Comparison of ENCODE assay signal across 8 cellular contexts in the genomic region with DNA sequence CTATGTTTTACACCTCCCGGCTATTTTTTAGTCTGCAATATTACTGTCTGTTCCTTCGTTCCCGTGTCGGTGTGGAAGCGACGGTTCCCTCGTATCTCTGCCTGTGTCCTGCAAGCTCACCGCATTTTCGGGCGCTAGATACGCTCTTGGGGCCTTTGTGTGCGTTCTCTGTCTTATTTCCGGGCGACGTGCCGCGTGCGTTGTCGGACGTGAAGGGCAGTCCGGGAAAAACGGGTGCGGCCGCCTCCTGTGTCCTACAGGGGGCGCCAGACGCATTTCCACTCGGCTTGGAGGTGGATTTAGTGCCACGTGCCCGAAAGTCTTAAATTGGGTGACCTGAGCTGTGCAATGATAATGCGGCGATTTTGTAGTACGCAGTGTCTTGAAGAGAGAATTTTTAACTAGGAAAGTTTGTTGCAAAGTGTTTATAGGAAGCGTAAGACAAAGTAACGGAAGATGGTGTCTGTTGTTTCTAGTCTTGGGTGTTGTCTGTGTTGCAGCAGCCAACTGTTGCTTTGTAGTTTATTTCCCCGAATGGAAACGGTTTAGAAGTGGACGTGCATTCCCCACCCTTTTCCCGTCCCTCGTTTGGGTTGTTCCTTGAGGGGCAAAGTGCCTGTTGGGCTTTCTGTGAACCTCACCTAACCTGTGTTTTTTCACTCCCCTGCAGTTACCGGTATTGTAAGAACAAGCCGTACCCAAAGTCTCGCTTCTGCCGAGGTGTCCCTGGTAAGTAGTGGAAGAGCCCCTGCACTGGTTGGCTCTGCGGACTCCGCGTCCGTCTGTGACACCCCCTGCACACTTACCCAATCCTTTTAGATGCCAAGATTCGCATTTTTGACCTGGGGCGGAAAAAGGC. TPM values are rescaled to one million over a fixed set of nuclear protein-coding genes. Genes with fewer than 3 reads are reported as not detected.
DNase-seq lines count a peak whose midpoint lies in the region; ATAC-seq, FAIRE-seq and TF ChIP-seq lines count a peak whose summit lies in the region.

No MANE protein-coding gene starts in this region.

- peaks cover 10% of the 10 kb centered on the region for H3K4me1 Mint-ChIP-seq in activated T-cell treated with anti-CD3 and anti-CD28 coated beads, Interleukin-2, amount 50 U/mL, for 4 hours (ENCODE audit: low read depth)

- no peaks in the 10 kb centered on the region for H3K27me3 ChIP-seq in HUES6 (ENCODE audit: control insufficient read depth, insufficient read depth, low read length)
- no peaks in the 10 kb centered on the region for H3K27me3 ChIP-seq in esophagus (ENCODE audit: control insufficient read depth in 1 of 2, insufficient read depth in 2 of 2, low read length in 2 of 2)
- no peaks in the 10 kb centered on the region for H3K27me3 ChIP-seq in mucosa of stomach (ENCODE audit: control insufficient read depth, insufficient read depth, low read length)

- H3K36me3 ChIP-seq in HUES6 (ENCODE audit: control insufficient read depth, insufficient read depth, low read length) (peaks cover 27% of the 10 kb centered on the region), OCI-LY7 (ENCODE audit: insufficient read depth, low read length) (peaks cover 38% of the 10 kb centered on the region), esophagus (ENCODE audit: control insufficient read depth in 2 of 2, insufficient read depth in 2 of 2, low read length in 1 of 2) (peaks cover 0 to 15% of the 10 kb centered on the region in 2 donors), mucosa of stomach (ENCODE audit: control insufficient read depth, insufficient read depth, low read length) (peaks cover 10% of the 10 kb centered on the region)

- BruUV-seq in OCI-LY7 (replicated peaks; lab: Mats Ljungman, UMichigan), result TSS peak; percentile 89

- peak overlapping the region; percentile 97 for H3K4me3 Mint-ChIP-seq in activated T-cell treated with anti-CD3 and anti-CD28 coated beads, Interleukin-2, amount 50 U/mL, for 4 hours

- peaks cover 13% of the 10 kb centered on the region; the same call in 1 of the 2 replicates for H3K79me2 ChIP-seq in OCI-LY7 (ENCODE audit: insufficient read depth, low read depth, low read length)

- ATAC-seq in activated T-cell treated with anti-CD3 and anti-CD28 coated beads, Interleukin-2, amount 50 U/mL, for 4 hours, result peak; percentile 15
- ATAC-seq in GM19351 (IDR thresholded peaks at IDR 0.05; ENCODE audit: unreplicated experiment), result no peak

- H3K27me3 Mint-ChIP-seq in activated T-cell treated with anti-CD3 and anti-CD28 coated beads, Interleukin-2, amount 50 U/mL, for 4 hours (ENCODE audit: low read depth), result no peaks in the 10 kb centered on the region

- H3K4me2 ChIP-seq in OCI-LY7 (ENCODE audit: low read length), result peak overlapping the region; percentile 98

- H3K9ac ChIP-seq in HUES6 (ENCODE audit: low read length) (peak overlapping the region; percentile 99), mucosa of stomach (ENCODE audit: low read length) (peak overlapping the region; percentile 97)

- POLR2A ChIA-PET in OCI-LY7 (lab: Charles Lee), result interaction anchor here (0.6 to 1.5 kb wide), 6 partner anchors 13 to 128 kb away, joined by 3 to 6 read pairs (median 3); no protein-coding TSS in a partner anchor

- DNase-seq in GM12891 (ENCODE audit: insufficient read length, low spot score) (no peak), OCI-LY7 (ENCODE audit: low spot score) (peak; percentile 88)
- peak; percentile 80 for DNase-seq in activated T-cell treated with anti-CD3 and anti-CD28 coated beads, Interleukin-2, amount 50 U/mL, for 4 hours
- peak; percentile 81 for DNase-seq in stimulated activated CD8-positive, alpha-beta memory T cell treated with anti-CD3 and anti-CD28 coated beads, Interleukin-4, amount 100 ng/mL, for 48 hours

- no peak overlapping the region for H2AFZ ChIP-seq in OCI-LY7 (ENCODE audit: low read length)

- H3K4me1 ChIP-seq in HUES6 (ENCODE audit: control insufficient read depth, insufficient read depth, low read length) (no peaks in the 10 kb centered on the region), OCI-LY7 (ENCODE audit: insufficient read depth, low read length, poor library complexity, severe bottlenecking) (peaks cover 9% of the 10 kb centered on the region), esophagus (ENCODE audit: control insufficient read depth in 2 of 2, insufficient read depth in 2 of 2, low read length in 1 of 2) (peaks cover 4 to 6% of the 10 kb centered on the region in 2 donors), mucosa of stomach (ENCODE audit: control insufficient read depth, insufficient read depth, low read length) (peaks cover 6% of the 10 kb centered on the region)

- H3K9me3 ChIP-seq in HUES6 (ENCODE audit: control insufficient read depth, insufficient read depth, low read depth, low read length) (peaks cover 6% of the 10 kb centered on the region; the same call in 1 of the 2 replicates), OCI-LY7 (ENCODE audit: low read length) (no peaks in the 10 kb centered on the region), esophagus (ENCODE audit: control insufficient read depth in 2 of 2, insufficient read depth in 1 of 2, low read depth in 1 of 2, low read length in 1 of 2) (peaks cover 0 to 3% of the 10 kb centered on the region in 2 donors), mucosa of stomach (ENCODE audit: control insufficient read depth, low read length) (no peaks in the 10 kb centered on the region)

- 1 to 24% methylated on average over 49 of the region's 49 CpGs for WGBS in esophagus, 2 donors

- CTCF ChIA-PET in OCI-LY7 (lab: Charles Lee; ENCODE audit: unreplicated experiment), result no interaction called here

- intact Hi-C loops in OCI-LY7 (cut with micrococcal nuclease; ENCODE audit: unreplicated experiment), result no loop called here

- H3K9me2 ChIP-seq in OCI-LY7 (ENCODE audit: insufficient read depth, low read length), result no peaks in the 10 kb centered on the region

- FAIRE-seq in GM12891 (lab: Jason Lieb, UNC), result no peak

- peak overlapping the region; percentile 84 for H3K4me3 ChIP-seq in HUES6 (ENCODE audit: low read depth, low read length)
- peak overlapping the region; percentile 86 for H3K4me3 ChIP-seq in OCI-LY7 (ENCODE audit: low read depth, low read length, poor library complexity, severe bottlenecking)
- H3K4me3 ChIP-seq in esophagus (ENCODE audit: low read depth in 1 of 2, low read length in 2 of 2), result peak overlapping the region; percentile 54 to 82
- H3K4me3 ChIP-seq in mucosa of stomach (ENCODE audit: low read length), result peak overlapping the region; percentile 84

- peak; percentile 80 for TF ChIP-seq CTCF in OCI-LY7 (conservative IDR thresholded peaks at IDR 0.05; ENCODE audit: low read length)

- H3K27ac ChIP-seq in HUES6 (ENCODE audit: low read depth, low read length), result peak overlapping the region; percentile 85
- peak overlapping the region; percentile 90 for H3K27ac ChIP-seq in OCI-LY7 (ENCODE audit: low read depth, low read length, poor library complexity, severe bottlenecking)
- peak overlapping the region; percentile 96 to 99 for H3K27ac ChIP-seq in esophagus (ENCODE audit: low read depth in 2 of 2, low read length in 1 of 2)

- H3K9me3 Mint-ChIP-seq in activated T-cell treated with anti-CD3 and anti-CD28 coated beads, Interleukin-2, amount 50 U/mL, for 4 hours, result no peaks in the 10 kb centered on the region

- no peak; the same call in 1 of the 2 replicates for TF ChIP-seq POLR2A in GM12891 (IDR thresholded peaks at IDR 0.05; ENCODE audit: low read depth, low read length)

- H3K36me3 Mint-ChIP-seq in activated T-cell treated with anti-CD3 and anti-CD28 coated beads, Interleukin-2, amount 50 U/mL, for 4 hours (ENCODE audit: insufficient read depth), result peaks cover 18% of the 10 kb centered on the region

- no peaks in the 10 kb centered on the region for H4K20me1 ChIP-seq in OCI-LY7 (ENCODE audit: insufficient read depth, low read length)

TF ChIP-seq in GM12891, 5 proteins besides CTCF, POLR2A, EP300 and RAD21:
- TF ChIP-seq TAF1 (IDR thresholded peaks at IDR 0.05; ENCODE audit: low read depth, low read length) (no peak), POU2F2 (IDR thresholded peaks at IDR 0.05; ENCODE audit: low read depth, low read length) (0 out of 2 replicates have a peak, but pooled peaks have one; percentile 32)
TF ChIP-seq in GM12891: peak in this region for 1.

RNA-seq across cellular contexts. Expression of a gene that starts 0.7 kb away (rescaled TPM):
- 5,072 TPM for polyA plus RNA-seq in GM12891 (2012; ENCODE audit: low read depth, missing spikeins)
- total RNA-seq in OCI-LY7 (2014; rRNA removed; shearing (Covaris generic)), result 4,261 and 4,291 TPM in 2 replicates
- 2,447 and 2,466 TPM in 2 replicates for total RNA-seq in OCI-LY7 (2022)
- 1,000 to 10,000 TPM; 3,297 to 3,503 (median 3,452) TPM for total RNA-seq in activated T-cell treated with anti-CD3 and anti-CD28 coated beads, Interleukin-2, amount 50 U/mL, for 4 hours
- 1,000 to 10,000 TPM; 2,998 to 4,750 TPM for polyA plus RNA-seq in esophagus

RNA-seq across cellular contexts. Expression of a gene that starts 10.2 kb away (rescaled TPM):
- polyA plus RNA-seq in GM12891 (2012; ENCODE audit: low read depth, missing spikeins), result 11.7 TPM
- 13.4 and 23.1 TPM in 2 replicates for total RNA-seq in OCI-LY7 (2014; rRNA removed; shearing (Covaris generic))
- 21.5 and 30.1 TPM in 2 replicates for total RNA-seq in OCI-LY7 (2022)
- total RNA-seq in activated T-cell treated with anti-CD3 and anti-CD28 coated beads, Interleukin-2, amount 50 U/mL, for 4 hours, result 1 to 10 TPM; 4.0 to 7.3 (median 5.1) TPM
- 10 to 100 TPM; 20.1 to 20.3 TPM for polyA plus RNA-seq in esophagus

RNA-seq across cellular contexts. Expression of a gene that starts 12.4 kb away (rescaled TPM):
- polyA plus RNA-seq in GM12891 (2012; ENCODE audit: low read depth, missing spikeins), result 20.7 TPM
- total RNA-seq in OCI-LY7 (2014; rRNA removed; shearing (Covaris generic)), result 74.2 and 94.5 TPM in 2 replicates
- total RNA-seq in OCI-LY7 (2022), result 85.3 and 104 TPM in 2 replicates
- total RNA-seq in activated T-cell treated with anti-CD3 and anti-CD28 coated beads, Interleukin-2, amount 50 U/mL, for 4 hours, result 10 to 100 TPM; 37.9 to 39.3 (median 38.2) TPM
- polyA plus RNA-seq in esophagus, result 10 to 100 TPM; 28.9 to 59.5 TPM

RNA-seq across cellular contexts. Expression of a gene that starts 19.8 kb away (rescaled TPM):
- polyA plus RNA-seq in GM12891 (2012; ENCODE audit: low read depth, missing spikeins), result 51.9 TPM
- total RNA-seq in OCI-LY7 (2014; rRNA removed; shearing (Covaris generic)), result 25.3 and 35.4 TPM in 2 replicates
- 64.1 and 64.6 TPM in 2 replicates for total RNA-seq in OCI-LY7 (2022)
- total RNA-seq in activated T-cell treated with anti-CD3 and anti-CD28 coated beads, Interleukin-2, amount 50 U/mL, for 4 hours, result 100 to 1,000 TPM; 107 to 113 (median 111) TPM
- polyA plus RNA-seq in esophagus, result 10 to 100 TPM; 66.5 to 83.9 TPM

RNA-seq across cellular contexts. Expression of a gene that starts 24.5 kb away (rescaled TPM):
- 184 TPM for polyA plus RNA-seq in GM12891 (2012; ENCODE audit: low read depth, missing spikeins)
- 78.8 and 91.2 TPM in 2 replicates for total RNA-seq in OCI-LY7 (2014; rRNA removed; shearing (Covaris generic))
- 96.9 and 97.7 TPM in 2 replicates for total RNA-seq in OCI-LY7 (2022)
- 100 to 1,000 TPM; 765 to 924 (median 866) TPM for total RNA-seq in activated T-cell treated with anti-CD3 and anti-CD28 coated beads, Interleukin-2, amount 50 U/mL, for 4 hours
- polyA plus RNA-seq in esophagus, result 100 to 1,000 TPM; 407 to 691 TPM
